17 cellular contexts compared by ENCODE assay signal in genomic region chr3:98702166-98702565, GRCh38.
"Had no signal": no experiment of that assay in that cellular context is flagged by ENCODE, and none has a peak within 500 bp of the region (broad histone marks: within the 10 kb centered on the region; RNA-seq: fewer than 3 reads in every experiment).

No MANE protein-coding gene starts in this region.

- H3K4me1 ChIP-seq: ascending aorta, lower lobe of right lung, neural progenitor cell, parathyroid adenoma, stomach, vagina had no signal

- H3K4me2 ChIP-seq: neural progenitor cell had no signal

- H2AFZ ChIP-seq: neural progenitor cell, parathyroid adenoma had no signal

- ATAC-seq: activated CD4-positive, alpha-beta T cell treated with anti-CD3 and anti-CD28 coated beads for 36 hours; activated CD8-positive, alpha-beta T cell treated with anti-CD3 and anti-CD28 coated beads for 36 hours; activated T-cell treated with anti-CD3 and anti-CD28 coated beads, Interleukin-2, amount 50 U/mL, for 72 hours; lower lobe of right lung had no signal

- H3K27me3 ChIP-seq: ascending aorta, neural progenitor cell, stomach, tibial artery, vagina had no signal

- DNase-seq: activated CD4-positive, alpha-beta T cell treated with anti-CD3 and anti-CD28 coated beads for 36 hours; activated CD8-positive, alpha-beta memory T cell treated with anti-CD3 and anti-CD28 coated beads, Interleukin-2, amount 50 U/mL, for 4 hours; activated CD8-positive, alpha-beta T cell treated with anti-CD3 and anti-CD28 coated beads for 36 hours; activated gamma-delta T cell treated with Interleukin-2 at 50 U/mL for 16 hours; activated naive CD8-positive, alpha-beta T cell treated with anti-CD3 and anti-CD28 coated beads for 36 hours; activated T-cell treated with anti-CD3 and anti-CD28 coated beads, Interleukin-2, amount 50 U/mL, for 72 hours; lower lobe of right lung; midbrain; retina; stomach; T1000; tibial artery had no signal

- H3K36me3 ChIP-seq: ascending aorta, lower lobe of right lung, neural progenitor cell, stomach, tibial artery, vagina had no signal

- H3K9me3 ChIP-seq: ascending aorta, lower lobe of right lung, stomach, tibial artery, vagina had no signal

- H3K27ac ChIP-seq: ascending aorta, lower lobe of right lung, neural progenitor cell, parathyroid adenoma, stomach, tibial artery, vagina, VCaP had no signal

- H3K4me3 ChIP-seq: ascending aorta, lower lobe of right lung, neural progenitor cell, stomach, tibial artery, vagina had no signal

- H3K79me2 ChIP-seq: parathyroid adenoma had no signal

- H3K9ac ChIP-seq: neural progenitor cell, parathyroid adenoma had no signal
